8 cellular contexts compared by ENCODE assay signal in the genomic region with DNA sequence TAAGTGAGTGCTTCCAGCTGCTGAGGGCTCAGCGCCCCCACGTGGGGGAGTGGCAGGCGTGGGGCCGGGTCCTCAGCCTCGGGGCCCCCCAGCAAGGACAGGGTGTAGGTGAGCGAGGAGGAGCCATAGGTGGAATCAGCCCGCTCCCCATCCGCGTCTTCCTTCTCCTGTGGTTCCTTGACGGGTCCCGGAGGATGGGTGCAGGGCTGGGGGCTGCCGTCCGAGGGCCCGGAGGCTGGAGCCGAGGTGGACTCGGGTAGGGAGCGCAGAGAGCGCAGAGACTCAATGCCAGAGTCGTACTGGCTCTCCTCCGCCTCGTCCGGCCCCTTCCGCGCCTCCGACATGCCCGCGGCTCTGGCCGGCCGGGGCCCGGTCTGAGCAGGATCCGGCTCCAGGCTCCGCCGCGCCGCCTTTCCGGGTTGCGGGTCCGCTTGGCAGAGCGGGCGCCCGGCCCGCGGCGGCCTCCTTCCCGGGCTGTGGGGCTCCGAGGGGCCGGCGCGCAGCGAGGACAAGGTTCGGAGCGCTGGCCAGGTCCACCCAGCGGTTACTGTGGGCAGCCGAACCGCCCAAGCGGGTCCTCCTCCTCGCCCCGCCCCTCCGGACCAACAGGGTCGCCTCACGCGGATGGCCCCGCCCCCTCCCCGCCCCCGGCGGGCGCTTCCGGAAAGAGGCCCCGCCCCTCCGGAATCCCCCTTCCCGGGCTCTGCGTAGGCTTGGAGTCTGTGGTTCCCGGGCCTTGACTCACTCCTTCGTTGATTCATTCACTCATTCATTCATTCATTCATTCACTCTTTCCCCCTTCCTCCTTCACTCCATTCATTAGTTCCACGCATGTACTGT. TPM values are rescaled to one million over a fixed set of nuclear protein-coding genes. Genes with fewer than 3 reads are reported as not detected.
DNase-seq lines count a peak whose midpoint lies in the region; ATAC-seq and TF ChIP-seq lines count a peak whose summit lies in the region.

A gene with protein sequence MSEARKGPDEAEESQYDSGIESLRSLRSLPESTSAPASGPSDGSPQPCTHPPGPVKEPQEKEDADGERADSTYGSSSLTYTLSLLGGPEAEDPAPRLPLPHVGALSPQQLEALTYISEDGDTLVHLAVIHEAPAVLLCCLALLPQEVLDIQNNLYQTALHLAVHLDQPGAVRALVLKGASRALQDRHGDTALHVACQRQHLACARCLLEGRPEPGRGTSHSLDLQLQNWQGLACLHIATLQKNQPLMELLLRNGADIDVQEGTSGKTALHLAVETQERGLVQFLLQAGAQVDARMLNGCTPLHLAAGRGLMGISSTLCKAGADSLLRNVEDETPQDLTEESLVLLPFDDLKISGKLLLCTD (minus strand): TSS at position 549 of the 840 bp plus-strand sequence. CDS start 205 bp downstream, at position 344.

- peaks cover 10% of the 10 kb centered on the region for H3K4me1 ChIP-seq in colonic mucosa

- peak within 1 kb of the TSS; percentile 89 to 95 for H3K9ac ChIP-seq in colonic mucosa (ENCODE audit: low read depth in 2 of 2, low read length in 2 of 2)

- no peaks in the 10 kb centered on the region for H3K9me3 ChIP-seq in colonic mucosa

- peak within 1 kb of the TSS; percentile 85 for H3K27ac ChIP-seq in colonic mucosa

- peak; percentile 26 for TF ChIP-seq CTCF in AG04449 (IDR thresholded peaks at IDR 0.05; ENCODE audit: insufficient read depth, low read length, missing control alignments)
- TF ChIP-seq CTCF in colonic mucosa (IDR thresholded peaks at IDR 0.05), result no peak

- H3K4me3 ChIP-seq in AG04449 (ENCODE audit: low read depth, low read length) (peak within 1 kb of the TSS; percentile 80), colonic mucosa (peak within 1 kb of the TSS; percentile 92)

- CTCF ChIA-PET in AG04449 (lab: Yijun Ruan, JAX), result interaction anchor here (0.7 to 9.1 kb wide), 10 partner anchors 11 to 78 kb away, joined by 3 to 234 read pairs (median 8); partner anchors contain the start of gene SPATS1

- peaks cover under 1% of the 10 kb centered on the region for H3K36me3 ChIP-seq in colonic mucosa

- POLR2A ChIA-PET in AG04449 (lab: Yijun Ruan, JAX), result interaction anchor here (0.7 to 1.6 kb wide), 2 partner anchors 19 to 33 kb away, joined by 3 to 9 read pairs; partner anchors contain the start of gene HSP90AB1

- intact Hi-C loops in colonic mucosa (cut with DNase I) (no loop called here), left colon (cut with DNase I, micrococcal nuclease) (loop anchor here in 1 of 2 donors (5.0 kb wide), 1 partner anchor 72 kb away; no protein-coding TSS in a partner anchor)

- DNase-seq in AG04449 (ENCODE audit: low read depth, low spot score) (peak; percentile 50), NCI-H510A treated with DMSO at 0.1 percent for 48 hours (lab: John Stamatoyannopoulos, UW) (peak; percentile 82), colonic mucosa (peak; percentile 98), left colon (peak; percentile 95 to 98)
- DNase-seq in activated CD4-positive, alpha-beta T cell treated with anti-CD3 and anti-CD28 coated beads for 48 hours, result peak; percentile 96
- peak; percentile 93 for DNase-seq in stimulated activated CD4-positive, alpha-beta T cell treated with anti-CD3 and anti-CD28 coated beads, Interleukin-1b, Interleukin-23, amount 100 ng/mL, for 48 hours

- peak; percentile 39 for ATAC-seq in GM18907 (IDR thresholded peaks at IDR 0.05; ENCODE audit: unreplicated experiment)
- peak; percentile 45 for ATAC-seq in HG03280 (IDR thresholded peaks at IDR 0.05; ENCODE audit: unreplicated experiment)
- ATAC-seq in left colon, result peak; percentile 80

- H3K27me3 ChIP-seq in colonic mucosa, result peaks cover 12% of the 10 kb centered on the region

RNA-seq across cellular contexts. Expression of the gene that starts here (rescaled TPM):
- 10 to 100 TPM; 11.9 to 18.8 TPM for total RNA-seq in colonic mucosa
- total RNA-seq in left colon, result 10 to 100 TPM in 1 of 2 donors, 1 to 10 TPM in 1; 9.6 to 15.3 TPM

Comparison
In these comparisons a context has a peak if more than half of its experiments do, and no peak if none do; other contexts are left out.
1. Peak in every context shown above with its lines: DNase-seq, ATAC-seq, H3K4me3 ChIP-seq and H3K27ac ChIP-seq.